Comparison of ENCODE assay signal across 11 cellular contexts in the genomic region with DNA sequence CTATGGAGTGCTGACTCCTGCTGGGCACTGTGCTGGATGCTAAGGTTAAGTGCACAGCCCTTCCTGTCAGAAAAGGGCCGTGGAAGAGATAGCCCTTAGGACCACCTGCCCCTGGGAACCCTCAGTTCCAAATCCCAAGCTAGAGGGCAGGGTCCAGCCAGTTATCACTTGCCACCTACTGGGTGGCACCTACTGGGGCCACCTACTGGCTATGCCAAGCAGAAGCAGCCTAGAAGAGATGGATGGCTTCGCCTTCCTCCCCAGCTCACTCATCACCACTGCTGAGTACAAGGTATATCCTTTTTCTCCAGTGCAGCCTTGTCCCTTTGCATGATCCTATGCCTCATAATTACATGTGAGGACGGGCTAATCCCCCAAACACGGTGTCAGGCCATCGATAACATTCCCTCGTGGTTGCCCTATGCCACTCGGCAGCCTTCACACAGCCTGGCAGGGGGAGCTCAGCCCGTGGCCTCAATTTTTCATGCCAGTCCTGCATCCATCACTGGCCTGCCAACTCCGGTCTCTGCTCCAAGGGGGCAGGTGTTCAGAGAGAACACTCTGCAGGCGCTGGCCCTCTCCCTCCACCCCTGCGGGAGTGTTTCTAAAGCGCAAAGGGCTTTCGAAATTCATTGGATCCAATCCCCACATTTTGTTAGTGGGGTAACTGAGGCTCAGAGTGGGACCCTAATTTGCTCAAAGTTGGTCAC. TPM values are rescaled to one million over a fixed set of nuclear protein-coding genes. Genes with fewer than 3 reads are reported as not detected.
DNase-seq lines count a peak whose midpoint lies in the region; ATAC-seq, FAIRE-seq and TF ChIP-seq lines count a peak whose summit lies in the region.
"Had no signal": no experiment of that assay in that cellular context is flagged by ENCODE, and none has a peak within 500 bp of the region (broad histone marks: within the 10 kb centered on the region; RNA-seq: fewer than 3 reads in every experiment).

No MANE protein-coding gene starts in this region.

- H3K4me2 ChIP-seq in DOHH2 (ENCODE audit: low read length) (no peak overlapping the region), H1 (ENCODE audit: insufficient read depth in 1 of 2, low read depth in 2 of 2, low read length in 2 of 2) (no peak overlapping the region)

- no peaks in the 10 kb centered on the region for H4K20me1 ChIP-seq in DOHH2 (ENCODE audit: control insufficient read depth, insufficient read depth, low read depth, low read length)
- peaks cover 0 to 17% of the 10 kb centered on the region in 2 experiments for H4K20me1 ChIP-seq in H1 (replicated peaks in 1 of 2; ENCODE audit: control insufficient read depth in 1 of 2, insufficient read depth in 2 of 2, low read length in 2 of 2)

- CTCF ChIA-PET in H1 (lab: Charles Lee; ENCODE audit: partially characterized antibody), result interaction anchor here (0.6 to 8.3 kb wide), 16 partner anchors 10 to 331 kb away, joined by 3 to 146 read pairs (median 16); a partner anchor contains a TSS

- no peak for ATAC-seq in HG02642 (IDR thresholded peaks at IDR 0.05; ENCODE audit: poor library complexity, unreplicated experiment)
- ATAC-seq in HG02938 (IDR thresholded peaks at IDR 0.05; ENCODE audit: unreplicated experiment), result no peak
- ATAC-seq in GM21737 (IDR thresholded peaks at IDR 0.05; ENCODE audit: unreplicated experiment), result no peak

- H3K27me3 Mint-ChIP-seq in activated T-cell treated with anti-CD3 and anti-CD28 coated beads, Interleukin-2, amount 50 U/mL, for 24 hours, result peaks cover 28% of the 10 kb centered on the region

- no peak overlapping the region for H3K23ac ChIP-seq in H1 (ENCODE audit: insufficient read length)

- no peak overlapping the region for H2BK120ac ChIP-seq in H1 (replicated peaks; ENCODE audit: low read depth, low read length)

- no peaks in the 10 kb centered on the region for H3F3A ChIP-seq in DOHH2 (ENCODE audit: control insufficient read depth, insufficient read depth)

- H3K14ac ChIP-seq in H1 (ENCODE audit: insufficient read length), result no peak overlapping the region

- H3K4me1 Mint-ChIP-seq in activated T-cell treated with anti-CD3 and anti-CD28 coated beads, Interleukin-2, amount 50 U/mL, for 24 hours (ENCODE audit: low read depth), result no peaks in the 10 kb centered on the region

- no peak for TF ChIP-seq POLR2A in H1 (IDR thresholded peaks at IDR 0.05; ENCODE audit: control extremely low read depth in 1 of 2, low read depth in 2 of 2, low read length in 2 of 2)

- peak; percentile 23 to 58; a peak in 2 of 4 replicates for TF ChIP-seq RAD21 in H1 (IDR thresholded peaks at IDR 0.05 in 1 of 2, conservative IDR thresholded peaks at IDR 0.05 in 1 of 2; ENCODE audit: low read depth in 2 of 2, low read length in 2 of 2)

- no peak overlapping the region for H4K91ac ChIP-seq in H1 (replicated peaks; ENCODE audit: insufficient read length, low read length)

- no peak overlapping the region for H3K4me3 Mint-ChIP-seq in activated T-cell treated with anti-CD3 and anti-CD28 coated beads, Interleukin-2, amount 50 U/mL, for 24 hours

- no peak overlapping the region for H2AFZ ChIP-seq in H1 (ENCODE audit: low read length)

- no peak overlapping the region for H2BK12ac ChIP-seq in H1 (ENCODE audit: low read depth, low read length)

- H4K5ac ChIP-seq in H1 (ENCODE audit: insufficient read length, low read depth, low read length), result no peak overlapping the region

- H3K18ac ChIP-seq in H1 (ENCODE audit: extremely low read depth, low read length), result no peak overlapping the region

- no peaks in the 10 kb centered on the region for H3K9me3 ChIP-seq in DOHH2 (ENCODE audit: control insufficient read depth, insufficient read depth, low read length)
- no peaks in the 10 kb centered on the region for H3K9me3 ChIP-seq in H1 (ENCODE audit: insufficient read depth in 2 of 2, low read depth in 1 of 2, low read length in 1 of 2)

- no peaks in the 10 kb centered on the region for H3K9me2 ChIP-seq in DOHH2 (replicated peaks; ENCODE audit: control insufficient read depth, low read length)

- no peak overlapping the region for H3K27ac Mint-ChIP-seq in activated T-cell treated with anti-CD3 and anti-CD28 coated beads, Interleukin-2, amount 50 U/mL, for 24 hours

- H3K56ac ChIP-seq in H1 (replicated peaks; ENCODE audit: insufficient read length, low read depth, low read length), result no peak overlapping the region

- TF ChIP-seq CTCF in DOHH2 (IDR thresholded peaks at IDR 0.05; ENCODE audit: low read depth, low read length, poor library complexity, severe bottlenecking), result peak; percentile 39
- TF ChIP-seq CTCF in H1 (IDR thresholded peaks at IDR 0.05; ENCODE audit: control extremely low read depth in 1 of 3, insufficient read depth in 1 of 3, low read depth in 1 of 3, low read length in 3 of 3), result peak; percentile 52 to 91 (median 69)

- no peak overlapping the region for H4K8ac ChIP-seq in H1 (ENCODE audit: extremely low read depth, insufficient read depth, low read length)

- H3K27me3 ChIP-seq in DOHH2 (ENCODE audit: control insufficient read depth, low read length) (peaks cover 15% of the 10 kb centered on the region), H1 (replicated peaks in 1 of 4; ENCODE audit: control insufficient read depth in 3 of 4, extremely low read depth in 1 of 4, insufficient read depth in 3 of 4, low read length in 3 of 4) (no peaks in the 10 kb centered on the region)

- no peaks in the 10 kb centered on the region for H3K4me1 ChIP-seq in DOHH2 (ENCODE audit: control insufficient read depth, low read length)
- peaks cover 0 to 3% (median 1%) of the 10 kb centered on the region in 4 experiments; a peak in 3 of 7 replicates for H3K4me1 ChIP-seq in H1 (replicated peaks in 1 of 4; ENCODE audit: control insufficient read depth in 3 of 4, insufficient read depth in 4 of 4, low read length in 3 of 4)

- H3K9me3 Mint-ChIP-seq in activated T-cell treated with anti-CD3 and anti-CD28 coated beads, Interleukin-2, amount 50 U/mL, for 24 hours, result no peaks in the 10 kb centered on the region

- no peak overlapping the region for H3K9ac ChIP-seq in H1 (replicated peaks in 1 of 4; ENCODE audit: extremely low read depth in 1 of 4, low read depth in 3 of 4, low read length in 3 of 4)

- no peaks in the 10 kb centered on the region for H3K36me3 ChIP-seq in DOHH2 (ENCODE audit: control insufficient read depth, low read length)
- H3K36me3 ChIP-seq in H1 (ENCODE audit: control insufficient read depth in 2 of 4, insufficient read depth in 4 of 4, low read length in 3 of 4), result no peaks in the 10 kb centered on the region

- no peak overlapping the region for H3K4ac ChIP-seq in H1 (replicated peaks; ENCODE audit: insufficient read length, low read depth, low read length)

- 90% methylated on average over 13 of the region's 13 CpGs; no CpG with 5 or more reads in 1 of the 2 experiments for WGBS in H1 (ENCODE audit: extremely low coverage in 1 of 2, insufficient coverage in 1 of 2, insufficient read length in 1 of 2, insufficient replicate concordance in 2 of 2, low coverage in 1 of 2, low lambda C conversion rate in 2 of 2, missing lambda C conversion rate in 1 of 2), 2 experiments

- H2AK5ac ChIP-seq in H1 (ENCODE audit: low read depth, low read length), result no peak overlapping the region

- DNase-seq in 8988T, result peak; percentile 57
- DNase-seq in NAMALWA (ENCODE audit: low spot score), result peak; percentile 22
- DNase-seq in H1 (ENCODE audit: low read depth in 1 of 2, low spot score in 2 of 2), result no peak
- DNase-seq in activated T-cell treated with anti-CD3 and anti-CD28 coated beads, Interleukin-2, amount 50 U/mL, for 24 hours, result no peak
- DNase-seq: NCI-H226, retina had no signal

- H3K23me2 ChIP-seq in H1 (ENCODE audit: low read depth, low read length), result no peaks in the 10 kb centered on the region

- POLR2A ChIA-PET in H1 (lab: Charles Lee; ENCODE audit: partially characterized antibody), result interaction anchor here (0.9 kb wide), 1 partner anchor 15 kb away, joined by 3 read pairs; no protein-coding TSS in a partner anchor

- H2BK5ac ChIP-seq in H1 (ENCODE audit: low read depth, low read length), result no peak overlapping the region

- no peak overlapping the region for H3K27ac ChIP-seq in DOHH2 (ENCODE audit: low read depth, low read length)
- no peak overlapping the region for H3K27ac ChIP-seq in H1 (ENCODE audit: low read depth, low read length)

- no peaks in the 10 kb centered on the region for H3K36me3 Mint-ChIP-seq in activated T-cell treated with anti-CD3 and anti-CD28 coated beads, Interleukin-2, amount 50 U/mL, for 24 hours (ENCODE audit: low read depth)

- no peaks in the 10 kb centered on the region for H3K79me1 ChIP-seq in H1 (ENCODE audit: low read depth, low read length)

- H2BK15ac ChIP-seq in H1 (ENCODE audit: low read length), result no peak overlapping the region

- H3K4me3 ChIP-seq in DOHH2 (ENCODE audit: low read length) (no peak overlapping the region), H1 (ENCODE audit: extremely low read depth in 1 of 4, insufficient read depth in 2 of 4, low read depth in 3 of 4, low read length in 4 of 4) (no peak overlapping the region)

- no peaks in the 10 kb centered on the region for H3K79me2 ChIP-seq in DOHH2 (ENCODE audit: control insufficient read depth, low read length)
- H3K79me2 ChIP-seq in H1 (ENCODE audit: control insufficient read depth in 1 of 2, insufficient read depth in 2 of 2, low read length in 2 of 2), result no peaks in the 10 kb centered on the region

- no peak overlapping the region for H2BK20ac ChIP-seq in H1 (ENCODE audit: low read length)

- no peak for FAIRE-seq in H1 (lab: Jason Lieb, UNC)
- FAIRE-seq: endometrium had no signal

- TF ChIP-seq EP300 in H1 (IDR thresholded peaks at IDR 0.05; ENCODE audit: borderline replicate concordance in 1 of 2, low read depth in 2 of 2, low read length in 2 of 2), result no peak

TF ChIP-seq in H1, 55 proteins besides CTCF, POLR2A, EP300 and RAD21:
- TF ChIP-seq PHF8 (conservative IDR thresholded peaks at IDR 0.05; ENCODE audit: low read depth, low read length) (no peak), SUZ12 (IDR thresholded peaks at IDR 0.05; ENCODE audit: low read length) (no peak), CREB1 (IDR thresholded peaks at IDR 0.05) (no peak), GABPA (IDR thresholded peaks at IDR 0.05; ENCODE audit: borderline replicate concordance, insufficient read depth, low read length) (no peak), JUN (IDR thresholded peaks at IDR 0.05; ENCODE audit: low read depth, low read length) (no peak), SIRT6 (IDR thresholded peaks at IDR 0.05; ENCODE audit: low read length) (no peak), CHD2 (IDR thresholded peaks at IDR 0.05; ENCODE audit: low read length) (no peak)

RNA-seq across cellular contexts. Expression of a gene that starts 49.0 kb away (rescaled TPM):
- 10.7 and 11.0 TPM in 2 replicates for total RNA-seq in H1 (2021; fragmentation: NEBNext Ultra II Directional; extraction: Animal tissue kit (Norgen Biotek cat#: 25700))
- polyA plus RNA-seq in H1 (2011; rRNA removed), result 2.8 and 3.3 TPM in 2 replicates
- polyA plus RNA-seq in H1 (2011; cell fraction: cytosol; rRNA removed), result 3.9 TPM
- 3.1 TPM for polyA plus RNA-seq in H1 (2011; cell fraction: nucleus; rRNA removed)
- polyA plus RNA-seq in H1 (2012, experiment 1 of 2), result 4.8 to 6.1 TPM (median 5.3 TPM) in 4 replicates
- polyA plus RNA-seq in H1 (2012, experiment 2 of 2), result 2.1 TPM
- 9.3 TPM for polyA plus RNA-seq in H1 (2013, experiment 1 of 2)
- polyA plus RNA-seq in H1 (2013, experiment 2 of 2), result 12.5 TPM
- 6.0 and 7.4 TPM in 2 replicates for polyA minus RNA-seq in H1 (2011; rRNA and poly(A)+ RNA removed)
- 2.9 TPM for polyA minus RNA-seq in H1 (2011; cell fraction: cytosol; rRNA and poly(A)+ RNA removed)
- 4.0 TPM for polyA minus RNA-seq in H1 (2011; cell fraction: nucleus; rRNA and poly(A)+ RNA removed)

Comparison
In these comparisons a context has a peak if more than half of its experiments do, and no peak if none do; other contexts are left out.
1. DNase-seq: peak in 8988T (single experiment) and NAMALWA (single experiment); none in H1 (0 of 2) and activated T-cell treated with anti-CD3 and anti-CD28 coated beads, Interleukin-2, amount 50 U/mL, for 24 hours (single experiment).